In the genomic region with DNA sequence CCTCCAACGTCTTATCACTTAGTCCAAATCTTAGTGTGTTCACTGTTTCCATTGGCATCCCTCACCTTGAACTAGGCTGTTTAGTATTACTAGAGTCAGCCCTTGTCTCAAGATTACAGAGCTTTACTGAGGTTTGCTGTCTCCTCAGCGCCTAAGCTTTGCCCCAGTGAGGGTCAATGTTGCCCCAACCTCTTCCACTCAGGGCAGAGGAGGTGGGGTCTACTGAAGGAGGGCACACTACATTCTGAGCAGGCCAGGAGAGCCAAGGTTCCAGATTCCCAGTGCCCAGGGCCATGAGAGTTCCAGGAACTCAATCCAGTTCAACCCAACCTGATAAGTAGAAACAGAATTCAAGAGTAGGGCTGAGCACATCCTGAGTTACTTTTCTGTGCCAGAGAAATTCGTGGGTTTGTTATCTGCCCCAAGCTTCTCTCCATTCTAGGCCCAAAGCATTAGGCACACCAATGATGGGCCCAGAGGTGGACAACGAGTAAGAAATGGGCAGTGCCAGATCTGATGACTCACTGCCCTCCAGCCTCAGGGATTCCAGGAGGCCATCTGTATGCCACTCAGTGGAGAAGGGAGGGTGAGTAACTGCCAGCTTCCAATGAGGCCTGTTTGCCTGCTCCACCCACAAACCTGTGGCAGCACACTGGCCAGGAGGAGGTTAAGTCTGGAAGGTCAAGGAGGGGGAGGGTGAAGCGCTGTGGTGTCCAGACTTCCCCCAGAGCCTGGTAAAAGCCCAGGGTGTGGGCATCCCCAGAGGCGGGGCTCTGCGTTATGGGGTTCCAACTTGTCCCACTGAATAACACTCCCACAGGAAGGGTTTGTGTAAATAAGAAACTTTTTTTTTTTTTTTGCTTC, we compare ENCODE assay signal across 10 cellular contexts. TPM values are rescaled to one million over a fixed set of nuclear protein-coding genes. Genes with fewer than 3 reads are reported as not detected.
DNase-seq lines count a peak whose midpoint lies in the region; ATAC-seq and TF ChIP-seq lines count a peak whose summit lies in the region.
"Had no signal": no experiment of that assay in that cellular context is flagged by ENCODE, and none has a peak within 500 bp of the region (broad histone marks: within the 10 kb centered on the region; RNA-seq: fewer than 3 reads in every experiment).

No MANE protein-coding gene starts in this region.

- no peaks in the 10 kb centered on the region for H3K27me3 ChIP-seq in ovary

- peaks cover 17% of the 10 kb centered on the region for H3K4me1 Mint-ChIP-seq in activated CD8-positive, alpha-beta T cell treated with anti-CD3 and anti-CD28 coated beads, Interleukin-2, amount 10 ng/mL, durations not matched to agents 7 days and 5 days (ENCODE audit: low read depth)

- H3K4me3 ChIP-seq in ovary = no peak overlapping the region

- TF ChIP-seq EP300 in ovary (IDR thresholded peaks at IDR 0.05) = no peak

- intact Hi-C loops in ovary (cut with DNase I) = loop anchor here in 1 of 4 donors (10.0 kb wide), 1 partner anchor 63 kb away; a partner anchor contains a TSS

- POLR2A ChIA-PET in activated CD8-positive, alpha-beta T cell treated with anti-CD3 and anti-CD28 coated beads, Interleukin-2, amount 10 ng/mL, durations not matched to agents 7 days and 5 days (lab: Charles Lee) = interaction anchor here (0.9 kb wide), 1 partner anchor 11 kb away, joined by 3 read pairs; no protein-coding TSS in a partner anchor

- peaks cover 2% of the 10 kb centered on the region for H3K36me3 Mint-ChIP-seq in activated CD8-positive, alpha-beta T cell treated with anti-CD3 and anti-CD28 coated beads, Interleukin-2, amount 10 ng/mL, durations not matched to agents 7 days and 5 days (ENCODE audit: low read depth)

- no peak overlapping the region for H3K4me3 Mint-ChIP-seq in activated CD8-positive, alpha-beta T cell treated with anti-CD3 and anti-CD28 coated beads, Interleukin-2, amount 10 ng/mL, durations not matched to agents 7 days and 5 days
- H3K4me3 Mint-ChIP-seq: neural crest cell had no signal

- H3K9me3 ChIP-seq in ovary = no peaks in the 10 kb centered on the region

- no peak for ATAC-seq in activated CD8-positive, alpha-beta T cell treated with anti-CD3 and anti-CD28 coated beads, Interleukin-2, amount 10 ng/mL, durations not matched to agents 7 days and 5 days
- ATAC-seq in HG02642 (IDR thresholded peaks at IDR 0.05; ENCODE audit: poor library complexity, unreplicated experiment) (no peak), GM19324 (IDR thresholded peaks at IDR 0.05; ENCODE audit: low FRiP score, unreplicated experiment) (no peak)

- peaks cover 29% of the 10 kb centered on the region for H3K27me3 Mint-ChIP-seq in activated CD8-positive, alpha-beta T cell treated with anti-CD3 and anti-CD28 coated beads, Interleukin-2, amount 10 ng/mL, durations not matched to agents 7 days and 5 days (ENCODE audit: low read depth)

- DNase-seq in DMS 273 (lab: John Stamatoyannopoulos, UW; ENCODE audit: unreplicated experiment) (peak; percentile 75), RPMI7951 (ENCODE audit: low read depth) (peak; percentile 98), fibroblast of gingiva (ENCODE audit: low read depth) (peak; percentile 86), ovary (peak in 3 of 5 donors; percentile 56 to 74 (median 57))
- no peak for DNase-seq in activated CD8-positive, alpha-beta T cell treated with anti-CD3 and anti-CD28 coated beads, Interleukin-2, amount 10 ng/mL, durations not matched to agents 7 days and 5 days
- DNase-seq in activated CD8-positive, alpha-beta memory T cell treated with anti-CD3 and anti-CD28 coated beads, Interleukin-2, amount 50 U/mL, for 4 hours = no peak
- DNase-seq: activated T-cell treated with anti-CD3 and anti-CD28 coated beads, Interleukin-2, amount 50 U/mL, for 1 hour had no signal

- peak overlapping the region in 1 of 2 donors; percentile 57 for H3K27ac ChIP-seq in ovary

- no peak for TF ChIP-seq POLR2A in ovary (IDR thresholded peaks at IDR 0.05)

- H3K9me3 Mint-ChIP-seq in activated CD8-positive, alpha-beta T cell treated with anti-CD3 and anti-CD28 coated beads, Interleukin-2, amount 10 ng/mL, durations not matched to agents 7 days and 5 days (ENCODE audit: insufficient read depth) = no peaks in the 10 kb centered on the region
- H3K9me3 Mint-ChIP-seq: neural crest cell had no signal

- WGBS in ovary, 3 donors = 17 to 26% (median 22%) methylated on average over 7 of the region's 7 CpGs

- H3K4me1 ChIP-seq in ovary (ENCODE audit: insufficient read depth) = peaks cover 15% of the 10 kb centered on the region

- TF ChIP-seq CTCF in ovary (IDR thresholded peaks at IDR 0.05) = no peak

- no peak overlapping the region for H3K27ac Mint-ChIP-seq in activated CD8-positive, alpha-beta T cell treated with anti-CD3 and anti-CD28 coated beads, Interleukin-2, amount 10 ng/mL, durations not matched to agents 7 days and 5 days

- CTCF ChIA-PET in activated CD8-positive, alpha-beta T cell treated with anti-CD3 and anti-CD28 coated beads, Interleukin-2, amount 10 ng/mL, durations not matched to agents 7 days and 5 days (lab: Charles Lee) = interaction anchor here (1.7 kb wide), 1 partner anchor 89 kb away, joined by 8 read pairs; a partner anchor contains a TSS

- H3K36me3 ChIP-seq in ovary = no peaks in the 10 kb centered on the region

RNA-seq across cellular contexts. Expression of a gene that starts 8.2 kb away (rescaled TPM):
- 19.9 and 21.6 TPM in 2 replicates for total RNA-seq in RPMI7951 (2014; rRNA removed; shearing (Covaris generic))
- total RNA-seq in ovary = 10 to 100 TPM; 19.4 to 30.0 (median 23.2) TPM
- polyA plus RNA-seq in ovary = 10 to 100 TPM; 20.9 to 21.5 TPM
- total RNA-seq in activated CD8-positive, alpha-beta T cell treated with anti-CD3 and anti-CD28 coated beads, Interleukin-2, amount 10 ng/mL, durations not matched to agents 7 days and 5 days = 1 to 10 TPM; 8.0 to 8.1 TPM

RNA-seq across cellular contexts. Expression of a gene that starts 9.5 kb away (rescaled TPM):
- total RNA-seq in RPMI7951 (2014; rRNA removed; shearing (Covaris generic)) = 9.9 and 12.5 TPM in 2 replicates
- total RNA-seq in ovary = 10 to 100 TPM; 23.6 to 81.6 (median 58.4) TPM
- polyA plus RNA-seq in ovary = 10 to 100 TPM in 1 of 2 donors, 1 to 10 TPM in 1; 2.1 to 30.9 TPM
- total RNA-seq in activated CD8-positive, alpha-beta T cell treated with anti-CD3 and anti-CD28 coated beads, Interleukin-2, amount 10 ng/mL, durations not matched to agents 7 days and 5 days = 1 to 10 TPM in 1 of 2 experiments, under 1 TPM in 1; 0.79 to 1.2 TPM

RNA-seq across cellular contexts. Expression of a gene that starts 14.3 kb away (rescaled TPM):
- total RNA-seq in RPMI7951 (2014; rRNA removed; shearing (Covaris generic)) = 1.4 and 2.0 TPM in 2 replicates
- 1 to 10 TPM; 1.5 to 6.8 (median 3.7) TPM for total RNA-seq in ovary
- polyA plus RNA-seq in ovary = 1 to 10 TPM in 1 of 2 donors, under 1 TPM in 1; 0.15 to 2.7 TPM
- under 1 TPM; 0.13 to 0.29 TPM for total RNA-seq in activated CD8-positive, alpha-beta T cell treated with anti-CD3 and anti-CD28 coated beads, Interleukin-2, amount 10 ng/mL, durations not matched to agents 7 days and 5 days

RNA-seq across cellular contexts. Expression of a gene that starts 15.0 kb away (rescaled TPM):
- total RNA-seq in RPMI7951 (2014; rRNA removed; shearing (Covaris generic)) = 9.6 and 10.2 TPM in 2 replicates
- total RNA-seq in ovary = 10 to 100 TPM in 5 of 7 donors, 1 to 10 TPM in 2; 3.7 to 41.4 (median 15.5) TPM
- polyA plus RNA-seq in ovary = 1 to 10 TPM; 7.0 to 7.5 TPM
- under 1 TPM; 0.71 to 0.78 TPM for total RNA-seq in activated CD8-positive, alpha-beta T cell treated with anti-CD3 and anti-CD28 coated beads, Interleukin-2, amount 10 ng/mL, durations not matched to agents 7 days and 5 days

RNA-seq across cellular contexts. Expression of a gene that starts 57.8 kb away (rescaled TPM):
- 128 and 148 TPM in 2 replicates for total RNA-seq in RPMI7951 (2014; rRNA removed; shearing (Covaris generic))
- 10 to 100 TPM; 12.8 to 41.2 (median 25.6) TPM for total RNA-seq in ovary
- 10 to 100 TPM; 11.3 to 14.3 TPM for polyA plus RNA-seq in ovary
- 10 to 100 TPM; 82.3 to 83.4 TPM for total RNA-seq in activated CD8-positive, alpha-beta T cell treated with anti-CD3 and anti-CD28 coated beads, Interleukin-2, amount 10 ng/mL, durations not matched to agents 7 days and 5 days

Comparison
In these comparisons a context has a peak if more than half of its experiments do, and no peak if none do; other contexts are left out.
1. DNase-seq: peak in DMS 273 (single experiment), RPMI7951 (single experiment), fibroblast of gingiva (single experiment) and ovary (3 of 5); none in activated CD8-positive, alpha-beta T cell treated with anti-CD3 and anti-CD28 coated beads, Interleukin-2, amount 10 ng/mL, durations not matched to agents 7 days and 5 days (single experiment) and activated CD8-positive, alpha-beta memory T cell treated with anti-CD3 and anti-CD28 coated beads, Interleukin-2, amount 50 U/mL, for 4 hours (single experiment).